In genomic region chr20:43318749-43319148, GRCh38 we compare ENCODE assay signal across 1 cellular context.
A peak's percentile ranks its signal among the peaks of the same experiment; 100 is the strongest.
TF ChIP-seq lines count a peak whose summit lies in the region.

No MANE protein-coding gene starts in this region.

TF ChIP-seq in K562, 482 proteins besides CTCF, POLR2A, EP300 and RAD21 (continued from another document):
- TF ChIP-seq ELK1 (CRISPR knock-in tag; IDR thresholded peaks at IDR 0.05) (no peak), TRIM24 (IDR thresholded peaks at IDR 0.05) (peak in 1 of 2 experiments; percentile 66; a peak in 2 of 4 replicates), MAFK (IDR thresholded peaks at IDR 0.05; ENCODE audit: low read length) (no peak), ZFP36 (IDR thresholded peaks at IDR 0.05; ENCODE audit: low read depth, low read length, partially characterized antibody) (no peak), SREBF1 (IDR thresholded peaks at IDR 0.05; ENCODE audit: borderline replicate concordance, low read depth, low read length) (no peak), WHSC1 (IDR thresholded peaks at IDR 0.05; ENCODE audit: low read length) (no peak), STAT5B (CRISPR knock-in tag; IDR thresholded peaks at IDR 0.05) (no peak), DACH1 (IDR thresholded peaks at IDR 0.05; ENCODE audit: partially characterized antibody) (peak; percentile 93)
